ENCODE assay signal across 8 cellular contexts in genomic region chr9:105413486-105414068, GRCh38. TPM values are rescaled to one million over a fixed set of nuclear protein-coding genes. Genes with fewer than 3 reads are reported as not detected.
DNase-seq lines count a peak whose midpoint lies in the region; ATAC-seq and TF ChIP-seq lines count a peak whose summit lies in the region.

No MANE protein-coding gene starts in this region.

- intact Hi-C loops in left ventricle myocardium superior (cut with micrococcal nuclease), result loop anchor here (10.0 kb wide), 2 partner anchors 249 to 549 kb away; no protein-coding TSS in a partner anchor

- peak; percentile 18 for DNase-seq in 8988T
- no peak for DNase-seq in GM13977 (ENCODE audit: low spot score)
- peak; percentile 95 for DNase-seq in SK-MEL-5 (ENCODE audit: low read depth, low spot score)
- no peak for DNase-seq in left ventricle myocardium superior
- no peak for DNase-seq in glutamatergic neuron
- DNase-seq in T-helper 9 cell, result no peak
- DNase-seq in cerebellar nuclear complex (lab: John Stamatoyannopoulos, UW), result no peak
- DNase-seq in effector memory CD8-positive, alpha-beta T cell, result no peak

- no peak overlapping the region for H3K27ac Mint-ChIP-seq in glutamatergic neuron (ENCODE audit: unreplicated experiment)
- H3K27ac Mint-ChIP-seq in effector memory CD8-positive, alpha-beta T cell, result no peak overlapping the region

- H3K4me1 Mint-ChIP-seq in glutamatergic neuron (ENCODE audit: low read depth, unreplicated experiment), result peaks cover 8% of the 10 kb centered on the region
- peaks cover 2 to 5% of the 10 kb centered on the region in 2 donors for H3K4me1 Mint-ChIP-seq in effector memory CD8-positive, alpha-beta T cell (ENCODE audit: low read depth in 2 of 2)

- peaks cover 2% of the 10 kb centered on the region for H3K27me3 Mint-ChIP-seq in glutamatergic neuron (ENCODE audit: unreplicated experiment)
- peaks cover 40 to 65% of the 10 kb centered on the region in 2 donors for H3K27me3 Mint-ChIP-seq in effector memory CD8-positive, alpha-beta T cell

- H3K4me3 Mint-ChIP-seq in glutamatergic neuron (ENCODE audit: unreplicated experiment), result no peak overlapping the region
- H3K4me3 Mint-ChIP-seq in effector memory CD8-positive, alpha-beta T cell, result no peak overlapping the region

- H3K36me3 Mint-ChIP-seq in glutamatergic neuron (ENCODE audit: unreplicated experiment), result peaks cover 5% of the 10 kb centered on the region
- no peaks in the 10 kb centered on the region for H3K36me3 Mint-ChIP-seq in effector memory CD8-positive, alpha-beta T cell (ENCODE audit: insufficient read depth)

- peak; percentile 51 for ATAC-seq in left ventricle myocardium superior
- no peak for ATAC-seq in effector memory CD8-positive, alpha-beta T cell (replicated peaks)

- in situ Hi-C loops in GM13977 (cut with MboI; ENCODE audit: low pct_unique_long_range_greater_than_20kb, low sequenced_read_pairs, unreplicated experiment), result loop anchor here (10.0 kb wide), 2 partner anchors 249 to 639 kb away; no protein-coding TSS in a partner anchor
- in situ Hi-C loops in SK-MEL-5 (cut with HindIII; ENCODE audit: low pct_unique_long_range_greater_than_20kb, low sequenced_read_pairs), result no loop called here

- H3K9me3 Mint-ChIP-seq in glutamatergic neuron (ENCODE audit: unreplicated experiment), result no peaks in the 10 kb centered on the region
- no peaks in the 10 kb centered on the region for H3K9me3 Mint-ChIP-seq in effector memory CD8-positive, alpha-beta T cell

- TF ChIP-seq CTCF in GM13977 (IDR thresholded peaks at IDR 0.05; ENCODE audit: extremely low read depth, insufficient read depth, missing control alignments) (peak; percentile 38), glutamatergic neuron (IDR thresholded peaks at IDR 0.05; ENCODE audit: partially characterized antibody, unreplicated experiment) (no peak)

RNA-seq across cellular contexts. Expression of gene FSD1L, which starts 34.3 kb away (rescaled TPM):
- total RNA-seq in SK-MEL-5 (2014; rRNA removed; shearing (Covaris generic)), result 2.5 and 2.7 TPM in 2 replicates
- polyA plus RNA-seq in SK-MEL-5 (2015; cell fraction: cytosol; rRNA removed), result 0.99 and 1.4 TPM in 2 replicates
- 18.3 and 21.2 TPM in 2 replicates for polyA plus RNA-seq in SK-MEL-5 (2015; cell fraction: nucleus; rRNA removed)
- total RNA-seq in left ventricle myocardium superior (4.8 TPM), glutamatergic neuron (ENCODE audit: unreplicated experiment) (32.5 TPM)

Comparison
In these comparisons a context has a peak if more than half of its experiments do, and no peak if none do; other contexts are left out.
1. DNase-seq: peak in 8988T (single experiment) and SK-MEL-5 (single experiment); none in GM13977 (single experiment), left ventricle myocardium superior (single experiment), glutamatergic neuron (single experiment), T-helper 9 cell (single experiment), cerebellar nuclear complex (0 of 2) and effector memory CD8-positive, alpha-beta T cell (0 of 3).